Comparison of ENCODE assay signal across 8 cellular contexts in the genomic region with DNA sequence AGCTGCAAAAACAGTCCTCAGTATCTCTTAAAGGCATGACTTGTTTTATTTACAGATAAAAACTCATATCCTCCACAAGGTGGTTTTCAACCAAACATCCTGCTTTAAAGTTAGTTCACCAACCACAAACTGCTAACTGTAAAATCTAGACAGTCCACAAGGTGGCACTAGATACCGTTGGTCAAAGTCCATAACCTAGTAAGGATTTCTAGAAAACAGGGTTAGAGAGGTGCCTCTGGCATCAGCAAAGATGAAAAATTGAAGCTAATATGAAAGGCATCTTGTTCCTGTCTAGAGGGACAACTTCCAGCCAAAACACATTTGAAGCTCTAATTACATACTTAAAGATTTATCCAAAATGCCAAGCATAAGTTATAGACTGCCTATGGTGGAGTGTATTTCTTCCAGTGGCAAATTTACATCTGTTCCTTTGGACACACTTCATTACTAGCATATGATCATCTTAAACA. TPM values are rescaled to one million over a fixed set of nuclear protein-coding genes. Genes with fewer than 3 reads are reported as not detected.
DNase-seq lines count a peak whose midpoint lies in the region; ATAC-seq, FAIRE-seq and TF ChIP-seq lines count a peak whose summit lies in the region.

No MANE protein-coding gene starts in this region.

- peak; percentile 59 for TF ChIP-seq CTCF in AG04449 (IDR thresholded peaks at IDR 0.05; ENCODE audit: insufficient read depth, low read length, missing control alignments)

- POLR2A ChIA-PET in AG04449 (lab: Yijun Ruan, JAX), result interaction anchor here (0.6 kb wide), 1 partner anchor 70 kb away, joined by 3 read pairs; no protein-coding TSS in a partner anchor

- no peak for DNase-seq in AG04449 (ENCODE audit: low read depth, low spot score)
- DNase-seq in GM12892 (ENCODE audit: insufficient read length), result no peak
- peak; percentile 38 for DNase-seq in NCI-H1048 (lab: John Stamatoyannopoulos, UW)
- peak; percentile 62 to 78 for DNase-seq in SJSA1 (ENCODE audit: low read depth in 1 of 2, low spot score in 2 of 2)
- DNase-seq in astrocyte of the hippocampus (ENCODE audit: low read depth, low spot score), result peak; percentile 88
- peak; percentile 74 for DNase-seq in iPS DF 4.7 (ENCODE audit: extremely low read depth, low spot score)
- peak; percentile 30 to 63 for DNase-seq in stimulated activated CD4-positive, alpha-beta T cell treated with anti-CD3 and anti-CD28 coated beads, Interleukin-2, amount 100 ng/mL, for 24 hours

- CTCF ChIA-PET in AG04449 (lab: Yijun Ruan, JAX), result interaction anchor here (0.5 to 3.5 kb wide), 49 partner anchors 9 to 581 kb away, joined by 3 to 70 read pairs (median 4); a partner anchor contains a TSS

- H3K4me3 ChIP-seq in AG04449 (ENCODE audit: low read depth, low read length) (no peak overlapping the region), SJSA1 (no peak overlapping the region)

- peak; percentile 98 for FAIRE-seq in GM12892 (lab: Jason Lieb, UNC)

- no peaks in the 10 kb centered on the region for H3K27me3 ChIP-seq in SJSA1 (replicated peaks)

- H3K4me1 ChIP-seq in SJSA1 (replicated peaks), result peaks cover 6% of the 10 kb centered on the region; the same call in 1 of the 2 replicates

- no peaks in the 10 kb centered on the region for H3K9me3 ChIP-seq in SJSA1 (replicated peaks)

- peaks cover 10% of the 10 kb centered on the region; the same call in 1 of the 2 replicates for H3K36me3 ChIP-seq in SJSA1

- ATAC-seq in HG02759 (IDR thresholded peaks at IDR 0.05; ENCODE audit: unreplicated experiment), result peak; percentile 69

- TF ChIP-seq POLR2A in GM12892 (IDR thresholded peaks at IDR 0.05; ENCODE audit: low read depth, low read length), result no peak

- no peak overlapping the region for H3K27ac ChIP-seq in SJSA1

RNA-seq across cellular contexts. Expression of a gene that starts 56.0 kb away (rescaled TPM):
- 45.9 TPM for polyA plus RNA-seq in GM12892 (2012; ENCODE audit: missing spikeins)
- 8.4 and 13.1 TPM in 2 replicates for total RNA-seq in SJSA1 (2014; rRNA removed; shearing (Covaris generic))

Comparison
In these comparisons a context has a peak if more than half of its experiments do, and no peak if none do; other contexts are left out.
1. DNase-seq: peak in NCI-H1048 (single experiment), SJSA1 (2 of 2), astrocyte of the hippocampus (single experiment), iPS DF 4.7 (single experiment) and stimulated activated CD4-positive, alpha-beta T cell treated with anti-CD3 and anti-CD28 coated beads, Interleukin-2, amount 100 ng/mL, for 24 hours (2 of 2); none in AG04449 (single experiment) and GM12892 (single experiment).